ENCODE assay signal across 21 cellular contexts in genomic region chr1:90274376-90274775, GRCh38.
DNase-seq lines count a peak whose midpoint lies in the region; ATAC-seq, FAIRE-seq and TF ChIP-seq lines count a peak whose summit lies in the region.
"Had no signal": no experiment of that assay in that cellular context is flagged by ENCODE, and none has a peak within 500 bp of the region (broad histone marks: within the 10 kb centered on the region; RNA-seq: fewer than 3 reads in every experiment).

No MANE protein-coding gene starts in this region.

- H3K27me3 ChIP-seq in left ventricle myocardium inferior (ENCODE audit: low read depth) (no peaks in the 10 kb centered on the region), H1 (replicated peaks in 1 of 4; ENCODE audit: control insufficient read depth in 3 of 4, extremely low read depth in 1 of 4, insufficient read depth in 3 of 4, low read length in 3 of 4) (no peaks in the 10 kb centered on the region), esophagus muscularis mucosa (no peaks in the 10 kb centered on the region)
- H3K27me3 ChIP-seq: SJCRH30 had no signal

- H2AFZ ChIP-seq in H1 (ENCODE audit: low read length), result no peak overlapping the region

- no peak for DNase-seq in left ventricle myocardium inferior
- no peak for DNase-seq in Right ventricle myocardium inferior (ENCODE audit: missing footprints)
- DNase-seq in HT1080 (ENCODE audit: low read depth), result peak; percentile 54
- no peak for DNase-seq in H1 (ENCODE audit: low read depth in 1 of 2, low spot score in 2 of 2)
- peak; percentile 21 for DNase-seq in urothelium cell line (ENCODE audit: low spot score)
- DNase-seq in mucosa of descending colon, result no peak
- no peak for DNase-seq in esophagus muscularis mucosa (ENCODE audit: extremely low spot score)
- no peak for DNase-seq in AML-193 (lab: John Stamatoyannopoulos, UW)
- DNase-seq: CD4-positive, CD25-positive, alpha-beta regulatory T cell; COR-L47; DMS79 treated with DMSO at 0.1 percent for 48 hours; IMR-90; Karpas-422; NCI-H1048; NCI-H1417 treated with DMSO at 0.1 percent for 48 hours; NCI-H187 treated with DMSO at 0.1 percent for 48 hours; NCI-H69; SJCRH30 had no signal

- no peak overlapping the region for H3K18ac ChIP-seq in H1 (ENCODE audit: extremely low read depth, low read length)

- H3K79me1 ChIP-seq in H1 (ENCODE audit: low read depth, low read length), result no peaks in the 10 kb centered on the region; the same call in 1 of the 2 replicates

- no peak overlapping the region for H3K23ac ChIP-seq in H1 (ENCODE audit: insufficient read length)

- H2BK120ac ChIP-seq in H1 (replicated peaks; ENCODE audit: low read depth, low read length), result no peak overlapping the region

- no peak overlapping the region for H3K14ac ChIP-seq in H1 (ENCODE audit: insufficient read length)

- no peak overlapping the region; a peak in 1 of 7 replicates for H3K9ac ChIP-seq in H1 (replicated peaks in 1 of 4; ENCODE audit: extremely low read depth in 1 of 4, low read depth in 3 of 4, low read length in 3 of 4)

- no peak overlapping the region for H4K5ac ChIP-seq in H1 (ENCODE audit: insufficient read length, low read depth, low read length)

- H2BK12ac ChIP-seq in H1 (ENCODE audit: low read depth, low read length), result no peak overlapping the region

- H4K8ac ChIP-seq in H1 (ENCODE audit: extremely low read depth, insufficient read depth, low read length), result no peak overlapping the region

- ATAC-seq in Right ventricle myocardium inferior, result no peak
- ATAC-seq in mucosa of descending colon, result no peak
- ATAC-seq: A549 had no signal

- intact Hi-C loops in left ventricle myocardium inferior (cut with micrococcal nuclease), result no loop called here
- intact Hi-C loops in Right ventricle myocardium inferior (cut with DNase I), result no loop called here
- intact Hi-C loops in mucosa of descending colon (cut with DNase I, micrococcal nuclease), result no loop called here
- intact Hi-C loops in esophagus muscularis mucosa (cut with DNase I), result no loop called here

- no peak for TF ChIP-seq RAD21 in H1 (IDR thresholded peaks at IDR 0.05 in 1 of 2, conservative IDR thresholded peaks at IDR 0.05 in 1 of 2; ENCODE audit: low read depth in 2 of 2, low read length in 2 of 2)

- POLR2A ChIA-PET in H1 (lab: Charles Lee; ENCODE audit: partially characterized antibody), result no interaction called here

- H3K4me1 ChIP-seq in left ventricle myocardium inferior (peaks cover 14% of the 10 kb centered on the region), H1 (replicated peaks in 1 of 4; ENCODE audit: control insufficient read depth in 3 of 4, insufficient read depth in 4 of 4, low read length in 3 of 4) (peaks cover 0 to 11% (median 9%) of the 10 kb centered on the region in 4 experiments; a peak in 5 of 7 replicates), mucosa of descending colon (ENCODE audit: low read depth) (no peaks in the 10 kb centered on the region), esophagus muscularis mucosa (peaks cover 0 to 3% (median 0%) of the 10 kb centered on the region in 4 donors)
- H3K4me1 ChIP-seq: A549, HAP-1, SJCRH30 had no signal

- TF ChIP-seq POLR2A in H1 (IDR thresholded peaks at IDR 0.05; ENCODE audit: control extremely low read depth in 1 of 2, low read depth in 2 of 2, low read length in 2 of 2), result no peak
- no peak for TF ChIP-seq POLR2A in esophagus muscularis mucosa (IDR thresholded peaks at IDR 0.05; ENCODE audit: low read depth)

- TF ChIP-seq CTCF in left ventricle myocardium inferior (IDR thresholded peaks at IDR 0.05; ENCODE audit: borderline replicate concordance), result no peak
- TF ChIP-seq CTCF in H1 (IDR thresholded peaks at IDR 0.05; ENCODE audit: control extremely low read depth in 1 of 3, insufficient read depth in 1 of 3, low read depth in 1 of 3, low read length in 3 of 3), result no peak
- no peak for TF ChIP-seq CTCF in mucosa of descending colon (IDR thresholded peaks at IDR 0.05)
- no peak for TF ChIP-seq CTCF in esophagus muscularis mucosa (IDR thresholded peaks at IDR 0.05)

- no peaks in the 10 kb centered on the region for H3K9me3 ChIP-seq in left ventricle myocardium inferior (replicated peaks)
- H3K9me3 ChIP-seq in H1 (ENCODE audit: insufficient read depth in 2 of 2, low read depth in 1 of 2, low read length in 1 of 2), result no peaks in the 10 kb centered on the region
- no peaks in the 10 kb centered on the region for H3K9me3 ChIP-seq in mucosa of descending colon
- no peaks in the 10 kb centered on the region for H3K9me3 ChIP-seq in esophagus muscularis mucosa
- H3K9me3 ChIP-seq: A549, HAP-1, SJCRH30 had no signal

- no peaks in the 10 kb centered on the region for H3K36me3 ChIP-seq in left ventricle myocardium inferior
- no peaks in the 10 kb centered on the region for H3K36me3 ChIP-seq in H1 (ENCODE audit: control insufficient read depth in 2 of 4, insufficient read depth in 4 of 4, low read length in 3 of 4)
- no peaks in the 10 kb centered on the region for H3K36me3 ChIP-seq in mucosa of descending colon (ENCODE audit: low read depth)
- no peaks in the 10 kb centered on the region for H3K36me3 ChIP-seq in esophagus muscularis mucosa
- H3K36me3 ChIP-seq: HAP-1, SJCRH30 had no signal

- peak overlapping the region; percentile 76 for H3K27ac ChIP-seq in left ventricle myocardium inferior (replicated peaks)
- H3K27ac ChIP-seq in H1 (ENCODE audit: low read depth, low read length), result no peak overlapping the region
- H3K27ac ChIP-seq in esophagus muscularis mucosa (replicated peaks in 1 of 4), result no peak overlapping the region
- H3K27ac ChIP-seq: A549, SJCRH30 had no signal

- H4K20me1 ChIP-seq in H1 (replicated peaks in 1 of 2; ENCODE audit: control insufficient read depth in 1 of 2, insufficient read depth in 2 of 2, low read length in 2 of 2), result no peaks in the 10 kb centered on the region

- CTCF ChIA-PET in H1 (lab: Charles Lee; ENCODE audit: partially characterized antibody), result interaction anchor here (2.0 kb wide), 1 partner anchor 10 kb away, joined by 5 read pairs; no protein-coding TSS in a partner anchor

- no peak overlapping the region for H3K4ac ChIP-seq in H1 (replicated peaks; ENCODE audit: insufficient read length, low read depth, low read length)

- no peak overlapping the region for H3K56ac ChIP-seq in H1 (replicated peaks; ENCODE audit: insufficient read length, low read depth, low read length)

- no peaks in the 10 kb centered on the region for H3K23me2 ChIP-seq in H1 (ENCODE audit: low read depth, low read length)

- TF ChIP-seq EP300 in H1 (IDR thresholded peaks at IDR 0.05; ENCODE audit: borderline replicate concordance in 1 of 2, low read depth in 2 of 2, low read length in 2 of 2) (no peak), esophagus muscularis mucosa (IDR thresholded peaks at IDR 0.05) (no peak)

- no peak overlapping the region for H4K91ac ChIP-seq in H1 (replicated peaks; ENCODE audit: insufficient read length, low read length)

- H3K4me2 ChIP-seq in H1 (ENCODE audit: insufficient read depth in 1 of 2, low read depth in 2 of 2, low read length in 2 of 2), result no peak overlapping the region
- H3K4me2 ChIP-seq: A549 had no signal

- 89% methylated on average over 5 of the region's 5 CpGs; no CpG with 5 or more reads in 1 of the 2 experiments for WGBS in H1 (ENCODE audit: extremely low coverage in 1 of 2, insufficient coverage in 1 of 2, insufficient read length in 1 of 2, insufficient replicate concordance in 2 of 2, low coverage in 1 of 2, low lambda C conversion rate in 2 of 2, missing lambda C conversion rate in 1 of 2), 2 experiments
- WGBS in esophagus muscularis mucosa, result 67% methylated on average over 5 of the region's 5 CpGs

- no peak overlapping the region for H2BK20ac ChIP-seq in H1 (ENCODE audit: low read length)

- FAIRE-seq in H1 (lab: Jason Lieb, UNC), result no peak
- FAIRE-seq in urothelium cell line (lab: Jason Lieb, UNC), result no peak
- FAIRE-seq: A549, GM12891 had no signal

- H3K4me3 ChIP-seq in left ventricle myocardium inferior (no peak overlapping the region), H1 (ENCODE audit: extremely low read depth in 1 of 4, insufficient read depth in 2 of 4, low read depth in 3 of 4, low read length in 4 of 4) (no peak overlapping the region), mucosa of descending colon (no peak overlapping the region), esophagus muscularis mucosa (no peak overlapping the region)
- H3K4me3 ChIP-seq: A549, HAP-1, SJCRH30 had no signal

- H2BK15ac ChIP-seq in H1 (ENCODE audit: low read length), result no peak overlapping the region

- no peak overlapping the region for H2BK5ac ChIP-seq in H1 (ENCODE audit: low read depth, low read length)

- H3K79me2 ChIP-seq in H1 (ENCODE audit: control insufficient read depth in 1 of 2, insufficient read depth in 2 of 2, low read length in 2 of 2), result no peaks in the 10 kb centered on the region

- H2AK5ac ChIP-seq in H1 (ENCODE audit: low read depth, low read length), result no peak overlapping the region

TF ChIP-seq in H1, 55 proteins besides CTCF, POLR2A, EP300 and RAD21:
- no peak for TF ChIP-seq RXRA (IDR thresholded peaks at IDR 0.05; ENCODE audit: insufficient read depth, low read depth, low read length)
- no peak for TF ChIP-seq ATF3 (IDR thresholded peaks at IDR 0.05; ENCODE audit: insufficient read depth, low read depth, low read length)
- TF ChIP-seq FOSL1 (IDR thresholded peaks at IDR 0.05; ENCODE audit: insufficient read depth, low read depth, low read length), result no peak
- no peak for TF ChIP-seq SIN3A (conservative IDR thresholded peaks at IDR 0.05 in 1 of 2, IDR thresholded peaks at IDR 0.05 in 1 of 2; ENCODE audit: low read depth in 1 of 2, low read length in 2 of 2)
- peak; percentile 53; the same call in 1 of the 2 replicates for TF ChIP-seq JUND (IDR thresholded peaks at IDR 0.05; ENCODE audit: low read length)
TF ChIP-seq in H1: peak in this region for 1.

Comparison
In these comparisons a context has a peak if more than half of its experiments do, and no peak if none do; other contexts are left out.
1. DNase-seq: peak in HT1080 (single experiment) and urothelium cell line (single experiment); none in left ventricle myocardium inferior (single experiment), Right ventricle myocardium inferior (single experiment), H1 (0 of 2), mucosa of descending colon (0 of 3), esophagus muscularis mucosa (single experiment) and AML-193 (0 of 2).